In the genomic region with DNA sequence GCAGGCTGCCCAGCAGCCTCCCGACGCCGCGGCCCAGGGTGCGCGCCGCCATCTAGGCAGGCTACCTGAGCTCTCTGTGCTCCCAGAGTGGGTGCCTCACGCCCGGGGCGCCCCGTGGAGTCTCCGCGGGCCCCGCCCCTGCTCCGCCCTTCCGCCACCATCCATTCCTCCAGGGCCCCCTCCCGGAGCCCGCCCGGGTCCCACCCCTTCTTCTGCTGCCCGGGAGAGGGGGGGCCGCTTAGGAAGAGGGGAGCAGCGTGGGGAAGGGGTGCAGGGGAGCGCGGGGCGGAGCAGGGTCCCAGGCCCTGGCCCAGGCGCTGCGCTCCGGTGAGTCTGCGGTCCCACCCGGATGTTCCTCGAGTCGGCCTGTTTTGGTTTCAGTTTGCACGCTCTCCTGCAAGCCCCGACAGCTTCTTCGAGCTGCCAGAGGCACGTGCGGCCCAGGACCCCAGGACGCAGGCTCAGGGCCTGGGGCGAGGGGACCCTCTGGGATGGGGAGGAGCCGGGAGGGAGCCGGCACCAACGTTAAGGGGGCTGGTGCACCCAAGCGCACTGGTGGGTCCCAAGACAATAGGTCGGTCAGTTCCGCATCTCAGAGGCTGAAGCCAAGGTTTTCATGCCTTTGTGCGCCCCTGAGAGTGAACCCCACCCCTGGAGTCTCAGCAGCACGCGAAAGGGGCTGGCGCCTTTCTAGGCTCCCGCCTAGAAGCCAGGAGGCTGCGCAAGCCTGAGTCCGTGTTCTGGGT, we compare ENCODE assay signal across 8 cellular contexts. TPM values are rescaled to one million over a fixed set of nuclear protein-coding genes. Genes with fewer than 3 reads are reported as not detected.
DNase-seq lines count a peak whose midpoint lies in the region; ATAC-seq and TF ChIP-seq lines count a peak whose summit lies in the region.

Gene ACSS1 (minus strand): TSS at position 89 of the 746 bp plus-strand sequence. CDS start 37 bp downstream, at position 52.

- H3K4me1 ChIP-seq in NT2/D1 (ENCODE audit: insufficient read depth, insufficient read length) (peaks cover 4% of the 10 kb centered on the region), thoracic aorta (ENCODE audit: control insufficient read depth in 1 of 2, low read depth in 2 of 2) (peaks cover 38 to 48% of the 10 kb centered on the region in 2 donors)

- no peak for TF ChIP-seq CTCF in foreskin fibroblast (IDR thresholded peaks at IDR 0.05; ENCODE audit: low read depth, low read length)
- TF ChIP-seq CTCF in omental fat pad (IDR thresholded peaks at IDR 0.05), result no peak
- TF ChIP-seq CTCF in thoracic aorta (IDR thresholded peaks at IDR 0.05), result no peak

- ATAC-seq in HG02840 (IDR thresholded peaks at IDR 0.05; ENCODE audit: low FRiP score, unreplicated experiment) (peak; percentile 53), omental fat pad (ENCODE audit: low FRiP score) (peak; percentile 39), thoracic aorta (ENCODE audit: insufficient number of reproducible peaks, low FRiP score, low read depth) (peak; percentile 35)
- ATAC-seq in activated T-cell treated with anti-CD3 and anti-CD28 coated beads, Interleukin-2, amount 50 U/mL, for 72 hours (replicated peaks in 1 of 2), result peak; percentile 68 to 72

- peak within 1 kb of the TSS; percentile 74 for H3K9ac ChIP-seq in NT2/D1 (ENCODE audit: insufficient read length, low read depth)

- DNase-seq in NCI-H2029 (lab: John Stamatoyannopoulos, UW), result peak; percentile 36
- DNase-seq in NCI-H2029 treated with DMSO at 0.1 percent for 48 hours (lab: John Stamatoyannopoulos, UW), result no peak
- no peak for DNase-seq in NT2/D1 (ENCODE audit: low read depth, low spot score)
- peak; percentile 75 to 79 for DNase-seq in activated T-cell treated with anti-CD3 and anti-CD28 coated beads, Interleukin-2, amount 50 U/mL, for 72 hours
- DNase-seq in foreskin fibroblast, result peak; percentile 23 to 58
- DNase-seq in omental fat pad (ENCODE audit: low spot score), result no peak
- no peak for DNase-seq in thoracic aorta (ENCODE audit: low spot score)

- peaks cover 0 to 1% of the 10 kb centered on the region in 2 donors for H3K36me3 Mint-ChIP-seq in activated T-cell treated with anti-CD3 and anti-CD28 coated beads, Interleukin-2, amount 50 U/mL, for 72 hours (ENCODE audit: insufficient read depth in 2 of 2)

- H3K27me3 Mint-ChIP-seq in activated T-cell treated with anti-CD3 and anti-CD28 coated beads, Interleukin-2, amount 50 U/mL, for 72 hours (ENCODE audit: low read depth), result peaks cover 8% of the 10 kb centered on the region

- H3K4me3 Mint-ChIP-seq in activated T-cell treated with anti-CD3 and anti-CD28 coated beads, Interleukin-2, amount 50 U/mL, for 72 hours, result peak within 1 kb of the TSS; percentile 83 to 85

- H3K9me3 Mint-ChIP-seq in activated T-cell treated with anti-CD3 and anti-CD28 coated beads, Interleukin-2, amount 50 U/mL, for 72 hours, result no peaks in the 10 kb centered on the region

- H3K27ac ChIP-seq in thoracic aorta, result peak within 1 kb of the TSS; percentile 91 to 93

- H3K4me3 ChIP-seq in NT2/D1 (ENCODE audit: insufficient read length, low read depth), result peak within 1 kb of the TSS; percentile 42
- peak within 1 kb of the TSS; percentile 66 to 75 for H3K4me3 ChIP-seq in foreskin fibroblast (ENCODE audit: low read depth in 1 of 2, low read length in 2 of 2)
- peak within 1 kb of the TSS; percentile 89 for H3K4me3 ChIP-seq in thoracic aorta

- H3K4me1 Mint-ChIP-seq in activated T-cell treated with anti-CD3 and anti-CD28 coated beads, Interleukin-2, amount 50 U/mL, for 72 hours (ENCODE audit: low read depth), result peaks cover 56% of the 10 kb centered on the region

- H3K36me3 ChIP-seq in NT2/D1 (ENCODE audit: insufficient read depth, insufficient read length, low read length), result no peaks in the 10 kb centered on the region
- H3K36me3 ChIP-seq in thoracic aorta, result no peaks in the 10 kb centered on the region

- H3K27me3 ChIP-seq in NT2/D1 (ENCODE audit: insufficient read depth, insufficient read length) (peaks cover 89% of the 10 kb centered on the region), thoracic aorta (replicated peaks; ENCODE audit: insufficient read depth) (no peaks in the 10 kb centered on the region)

- no peak within 1 kb of the TSS for H3K27ac Mint-ChIP-seq in activated T-cell treated with anti-CD3 and anti-CD28 coated beads, Interleukin-2, amount 50 U/mL, for 72 hours

- H3K9me3 ChIP-seq in NT2/D1 (ENCODE audit: insufficient read depth, low read length) (no peaks in the 10 kb centered on the region), thoracic aorta (no peaks in the 10 kb centered on the region)

RNA-seq across cellular contexts. Expression of gene ACSS1, which starts in this region (rescaled TPM):
- total RNA-seq in activated T-cell treated with anti-CD3 and anti-CD28 coated beads, Interleukin-2, amount 50 U/mL, for 72 hours, result 10 to 100 TPM; 18.2 to 23.8 TPM
- total RNA-seq in omental fat pad (10 to 100 TPM; 15.9 to 45.4 (median 19.0) TPM), thoracic aorta (10 to 100 TPM; 26.0 to 31.7 TPM)

Comparison
In these comparisons a context has a peak if more than half of its experiments do, and no peak if none do; other contexts are left out.
1. DNase-seq: peak in NCI-H2029 (single experiment), activated T-cell treated with anti-CD3 and anti-CD28 coated beads, Interleukin-2, amount 50 U/mL, for 72 hours (2 of 2) and foreskin fibroblast (2 of 2); none in NCI-H2029 treated with DMSO at 0.1 percent for 48 hours (single experiment), NT2/D1 (single experiment), omental fat pad (single experiment) and thoracic aorta (single experiment).
2. Peak in every context shown above with its lines, with median percentiles within 50 percentile points of each other: ATAC-seq and H3K4me3 ChIP-seq.